Comparison of ENCODE assay signal across 9 cellular contexts in genomic region chr17:16120937-16121336, GRCh38.
"Had no signal": no experiment of that assay in that cellular context is flagged by ENCODE, and none has a peak within 500 bp of the region (broad histone marks: within the 10 kb centered on the region; RNA-seq: fewer than 3 reads in every experiment).

No MANE protein-coding gene starts in this region.

- H3K27me3 Mint-ChIP-seq: IgD-negative memory B cell had no signal

- DNase-seq: GM23248, GOT3, H7, HFFc6, KBM-7 had no signal

- ATAC-seq: HCT116, HepG2 had no signal

- H3K4me3 Mint-ChIP-seq: HFFc6, IgD-negative memory B cell had no signal

- H3K27ac Mint-ChIP-seq: IgD-negative memory B cell had no signal

- H3K9me3 ChIP-seq: HAP-1 had no signal
